8 cellular contexts compared by ENCODE assay signal in genomic region chr1:27522860-27523665, GRCh38. TPM values are rescaled to one million over a fixed set of nuclear protein-coding genes. Genes with fewer than 3 reads are reported as not detected.
A peak's percentile ranks its signal among the peaks of the same experiment; 100 is the strongest.
DNase-seq lines count a peak whose midpoint lies in the region; ATAC-seq, FAIRE-seq and TF ChIP-seq lines count a peak whose summit lies in the region.

No MANE protein-coding gene starts in this region.

- H3K4me2 ChIP-seq in astrocyte (ENCODE audit: low read length) (peak overlapping the region; percentile 68), mesendoderm (ENCODE audit: low read length) (no peak overlapping the region)

- H3K9me3 ChIP-seq in astrocyte (ENCODE audit: insufficient read depth, low read depth, low read length) (no peaks in the 10 kb centered on the region), suprapubic skin (no peaks in the 10 kb centered on the region)

- peak overlapping the region; percentile 41 for H2BK5ac ChIP-seq in mesendoderm (ENCODE audit: low read length)

- no peak overlapping the region for H4K5ac ChIP-seq in mesendoderm (ENCODE audit: low read length)

- WGBS in mesendoderm (ENCODE audit: extremely low coverage, insufficient coverage, low lambda C conversion rate), result no CpG with 5 or more reads among the region's 14 CpGs
- 16% methylated on average over 13 of the region's 14 CpGs for WGBS in suprapubic skin

- H3K27ac ChIP-seq in astrocyte (ENCODE audit: low read depth, low read length), result no peak overlapping the region
- no peak overlapping the region for H3K27ac ChIP-seq in mesendoderm (ENCODE audit: low read depth, low read length)
- peak overlapping the region; percentile 87 for H3K27ac ChIP-seq in suprapubic skin

- H3K18ac ChIP-seq in mesendoderm (ENCODE audit: low read length), result no peak overlapping the region

- TF ChIP-seq POLR2A in suprapubic skin (IDR thresholded peaks at IDR 0.05), result no peak

- H4K20me1 ChIP-seq in astrocyte (ENCODE audit: insufficient read depth, low read length), result no peaks in the 10 kb centered on the region

- H3K4me3 Mint-ChIP-seq in T-cell (peak overlapping the region; percentile 90 to 97 (median 94)), astrocyte (ENCODE audit: unreplicated experiment) (no peak overlapping the region)

- no peak overlapping the region for H3K4me3 ChIP-seq in astrocyte (ENCODE audit: insufficient read depth, low read depth, low read length)
- H3K4me3 ChIP-seq in mesendoderm (ENCODE audit: low read length), result no peak overlapping the region
- peak overlapping the region; percentile 25 for H3K4me3 ChIP-seq in suprapubic skin

- peak; percentile 66 for DNase-seq in NCI-H748 (lab: John Stamatoyannopoulos, UW; ENCODE audit: unreplicated experiment)
- DNase-seq in NCI-H748 treated with DMSO at 0.1 percent for 48 hours (lab: John Stamatoyannopoulos, UW), result no peak
- peak; percentile 22 to 67 (median 50) for DNase-seq in T-cell
- DNase-seq in astrocyte (ENCODE audit: low read depth), result no peak
- DNase-seq in mesendoderm, result peak; percentile 79
- no peak for DNase-seq in suprapubic skin (ENCODE audit: low spot score in 2 of 2)
- DNase-seq in medulla oblongata (ENCODE audit: extremely low spot score), result no peak

- H3K4ac ChIP-seq in mesendoderm (ENCODE audit: low read depth, low read length), result no peak overlapping the region

- H3K4me1 Mint-ChIP-seq in T-cell, result peaks cover 77 to 81% (median 79%) of the 10 kb centered on the region in 3 donors
- H3K4me1 Mint-ChIP-seq in astrocyte (ENCODE audit: low read depth, unreplicated experiment), result peaks cover 69% of the 10 kb centered on the region

- no peaks in the 10 kb centered on the region for H3K36me3 Mint-ChIP-seq in T-cell
- peaks cover 2% of the 10 kb centered on the region for H3K36me3 Mint-ChIP-seq in astrocyte (ENCODE audit: low read depth, unreplicated experiment)

- H2AFZ ChIP-seq in astrocyte (ENCODE audit: low read depth, low read length), result peak overlapping the region; percentile 65

- H2BK15ac ChIP-seq in mesendoderm (replicated peaks; ENCODE audit: low read depth), result no peak overlapping the region

- TF ChIP-seq EP300 in suprapubic skin (IDR thresholded peaks at IDR 0.05), result no peak

- no peak overlapping the region for H2AK5ac ChIP-seq in mesendoderm (ENCODE audit: low read length)

- FAIRE-seq in astrocyte (lab: Jason Lieb, UNC), result no peak

- H3K27ac Mint-ChIP-seq in T-cell (peak overlapping the region; percentile 98 to 99), astrocyte (ENCODE audit: unreplicated experiment) (no peak overlapping the region)

- ATAC-seq in T-cell (replicated peaks in 1 of 4) (peak; percentile 38 to 43 (median 40)), GM21529 (IDR thresholded peaks at IDR 0.05; ENCODE audit: unreplicated experiment) (no peak)

- TF ChIP-seq CTCF in astrocyte (IDR thresholded peaks at IDR 0.05; ENCODE audit: insufficient read depth, low read depth, low read length) (peak; percentile 13), suprapubic skin (IDR thresholded peaks at IDR 0.05) (peak in 1 of 2 donors; percentile 19)

- H3K9me3 Mint-ChIP-seq in T-cell (no peaks in the 10 kb centered on the region), astrocyte (ENCODE audit: unreplicated experiment) (peaks cover 2% of the 10 kb centered on the region)

- no peaks in the 10 kb centered on the region for H3K27me3 Mint-ChIP-seq in T-cell
- no peaks in the 10 kb centered on the region for H3K27me3 Mint-ChIP-seq in astrocyte (ENCODE audit: low read depth, unreplicated experiment)

- POLR2A ChIA-PET in T-cell (lab: Charles Lee), result interaction anchor here in 1 of 2 donors (0.8 kb wide), 1 partner anchor 48 kb away, joined by 3 read pairs; no protein-coding TSS in a partner anchor

- H3K36me3 ChIP-seq in astrocyte (ENCODE audit: insufficient read depth, low read length) (no peaks in the 10 kb centered on the region), mesendoderm (ENCODE audit: control insufficient read depth, insufficient read depth, low read length) (no peaks in the 10 kb centered on the region), suprapubic skin (no peaks in the 10 kb centered on the region)

- peak overlapping the region; percentile 74 for H3K56ac ChIP-seq in mesendoderm (ENCODE audit: low read length)

- H3K27me3 ChIP-seq in astrocyte (ENCODE audit: insufficient read depth, low read length) (no peaks in the 10 kb centered on the region), mesendoderm (ENCODE audit: insufficient read depth, low read length, poor library complexity) (no peaks in the 10 kb centered on the region), suprapubic skin (no peaks in the 10 kb centered on the region)

- H3K79me2 ChIP-seq in astrocyte (ENCODE audit: insufficient read depth, low read length) (no peaks in the 10 kb centered on the region), mesendoderm (ENCODE audit: control insufficient read depth, insufficient read depth, low read length) (no peaks in the 10 kb centered on the region)

- no peaks in the 10 kb centered on the region for H3K79me1 ChIP-seq in mesendoderm (ENCODE audit: low read length)

- H4K8ac ChIP-seq in mesendoderm (ENCODE audit: low read depth, low read length), result no peak overlapping the region

- peaks cover 19% of the 10 kb centered on the region for H3K4me1 ChIP-seq in astrocyte (ENCODE audit: insufficient read depth, low read length)
- peaks cover 16% of the 10 kb centered on the region for H3K4me1 ChIP-seq in mesendoderm (ENCODE audit: control insufficient read depth, low read depth, low read length)
- H3K4me1 ChIP-seq in suprapubic skin, result peaks cover 98% of the 10 kb centered on the region

- no peak overlapping the region for H3K9ac ChIP-seq in astrocyte (ENCODE audit: low read length)
- peak overlapping the region; percentile 28 for H3K9ac ChIP-seq in mesendoderm (ENCODE audit: low read length)

- peak overlapping the region; percentile 7 for H3K23ac ChIP-seq in mesendoderm (ENCODE audit: low read length)

- CTCF ChIA-PET in T-cell (lab: Charles Lee), result interaction anchor here (0.5 to 1.9 kb wide), 7 partner anchors 23 to 140 kb away, joined by 3 to 9 read pairs (median 5); no protein-coding TSS in a partner anchor

- H2BK120ac ChIP-seq in mesendoderm (ENCODE audit: low read depth, low read length), result peak overlapping the region; percentile 9

RNA-seq across cellular contexts. Expression of gene WASF2, which starts 33.1 kb away (rescaled TPM):
- total RNA-seq in T-cell (100 to 1,000 TPM; 145 to 161 (median 156) TPM), astrocyte (86.9 and 88.0 TPM in 2 replicates), suprapubic skin (10 to 100 TPM; 69.0 to 96.0 (median 90.4) TPM)
- polyA plus RNA-seq in mesendoderm (2013, experiment 1 of 2), result 45.4 TPM
- polyA plus RNA-seq in mesendoderm (2013, experiment 2 of 2), result 46.2 TPM

Comparison
In these comparisons a context has a peak if more than half of its experiments do, and no peak if none do; other contexts are left out.
1. DNase-seq: peak in NCI-H748 (single experiment), T-cell (34 of 34) and mesendoderm (single experiment); none in NCI-H748 treated with DMSO at 0.1 percent for 48 hours (single experiment), astrocyte (single experiment), suprapubic skin (0 of 2) and medulla oblongata (single experiment).